22 cellular contexts compared by ENCODE assay signal in genomic region chr2:45323344-45323743, GRCh38.
"Had no signal": no experiment of that assay in that cellular context is flagged by ENCODE, and none has a peak within 500 bp of the region (broad histone marks: within the 10 kb centered on the region; RNA-seq: fewer than 3 reads in every experiment).

No MANE protein-coding gene starts in this region.

- H3K4me1 ChIP-seq: SJSA1 had no signal

- ATAC-seq: HepG2 had no signal

- DNase-seq: IMR-90, Kasumi-1, NCI-H1092 treated with DMSO at 0.1 percent for 48 hours, NCI-H1436, NCI-H187, NCI-H2029, NCI-H2081 treated with DMSO at 0.1 percent for 48 hours, NCI-H2171, NCI-H226, NCI-H446, NCI-H510A, NCI-H524 treated with DMSO at 0.1 percent for 48 hours, NCI-H69, NCI-H774, Right ventricle myocardium superior, RPMI8226, SIG-M5 had no signal

- H3K4me2 ChIP-seq: KMS-11 had no signal

- H3K27ac ChIP-seq: KMS-11, SJSA1, SK-N-MC had no signal

- H3K9ac ChIP-seq: KMS-11 had no signal

- H3K9me3 ChIP-seq: SJSA1 had no signal

- FAIRE-seq: HepG2, RCC 7860 had no signal

- H3K4me3 ChIP-seq: SJSA1, SK-N-MC had no signal

- H3K27me3 ChIP-seq: SJSA1 had no signal

- H3K36me3 ChIP-seq: SJSA1 had no signal
